Comparison of ENCODE assay signal across 30 cellular contexts in the genomic region with DNA sequence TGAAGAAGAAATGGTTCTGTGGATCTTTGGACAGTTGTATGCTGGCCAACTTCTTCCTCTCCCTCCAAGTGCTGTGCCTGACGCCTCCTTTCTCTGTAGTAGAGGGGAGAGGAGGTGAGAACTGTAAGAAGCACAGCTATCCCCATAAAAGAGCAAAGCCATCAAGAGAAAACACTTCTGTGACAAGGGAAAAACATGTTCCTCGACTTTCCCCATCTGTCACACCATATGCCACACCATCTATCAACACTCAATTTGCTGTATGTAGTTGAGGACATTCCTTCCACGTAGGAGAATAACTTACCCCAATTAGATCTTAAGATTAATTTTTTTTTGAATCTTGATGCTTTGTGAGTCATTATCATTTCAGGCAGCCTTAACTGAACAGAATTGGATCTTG.
"Had no signal": no experiment of that assay in that cellular context is flagged by ENCODE, and none has a peak within 500 bp of the region (broad histone marks: within the 10 kb centered on the region; RNA-seq: fewer than 3 reads in every experiment).

No MANE protein-coding gene starts in this region.

- H3K27me3 Mint-ChIP-seq: activated CD4-positive, alpha-beta T cell treated with anti-CD3 and anti-CD28 coated beads, Interleukin-2, amount 10 ng/mL, durations not matched to agents 7 days and 5 days; activated CD8-positive, alpha-beta memory T cell treated with anti-CD3 and anti-CD28 coated beads, Interleukin-2, amount 10 ng/mL, durations not matched to agents 7 days and 5 days; activated CD8-positive, alpha-beta T cell treated with anti-CD3 and anti-CD28 coated beads for 36 hours; type B pancreatic cell had no signal

- H3K27ac Mint-ChIP-seq: activated CD4-positive, alpha-beta T cell treated with anti-CD3 and anti-CD28 coated beads, Interleukin-2, amount 10 ng/mL, durations not matched to agents 7 days and 5 days; activated CD8-positive, alpha-beta memory T cell treated with anti-CD3 and anti-CD28 coated beads, Interleukin-2, amount 10 ng/mL, durations not matched to agents 7 days and 5 days; activated CD8-positive, alpha-beta T cell treated with anti-CD3 and anti-CD28 coated beads for 36 hours; activated T-helper 1 cell treated with anti-CD3 and anti-CD28 coated beads, Interleukin-12 subunit alpha, Interleukin-12 subunit beta, Interleukin-2, Interleukin-4 antibody, amounts not matched to agents 30 ng/mL and 10 ng/mL and 1 ng/mL, durations not matched to agents 14 hours and 24 hours and 36 hours; immature natural killer cell; natural killer cell; type B pancreatic cell had no signal

- H3K36me3 ChIP-seq: cardiac muscle cell, left lung, ovary, prostate gland, spleen, thoracic aorta, vagina had no signal

- FAIRE-seq: colon, endothelial cell of umbilical vein had no signal

- DNase-seq: activated CD4-positive, alpha-beta T cell treated with anti-CD3 and anti-CD28 coated beads, Interleukin-2, amount 10 ng/mL, durations not matched to agents 7 days and 5 days; activated CD4-positive, CD25-positive, alpha-beta regulatory T cell treated with anti-CD3 and anti-CD28 coated beads, Interleukin-2, amount 50 U/mL, for 72 hours; activated CD8-positive, alpha-beta memory T cell treated with anti-CD3 and anti-CD28 coated beads, Interleukin-2, amount 10 ng/mL, durations not matched to agents 7 days and 5 days; activated CD8-positive, alpha-beta T cell treated with anti-CD3 and anti-CD28 coated beads for 36 hours; activated gamma-delta T cell; activated naive CD4-positive, alpha-beta T cell treated with anti-CD3 and anti-CD28 coated beads, Interleukin-2, amount 50 U/mL, for 16 hours; activated T-cell treated with anti-CD3 and anti-CD28 coated beads for 4 hours; body of pancreas; effector memory CD4-positive, alpha-beta T cell; foreskin melanocyte; immature natural killer cell; kidney glomerular epithelial cell; left lung; natural killer cell; ovary; spleen; stimulated activated CD4-positive, alpha-beta T cell treated with anti-CD3 and anti-CD28 coated beads, Interleukin-4, amount 100 ng/mL, for 1 hour; stimulated activated naive CD4-positive, alpha-beta T cell had no signal

- H3K4me3 ChIP-seq: body of pancreas, cardiac muscle cell, hepatocyte, left lung, lung, ovary, prostate gland, spleen, thoracic aorta, vagina had no signal

- H3K4me1 ChIP-seq: body of pancreas, left lung, prostate gland, spleen, vagina had no signal

- H3K36me3 Mint-ChIP-seq: immature natural killer cell, natural killer cell, type B pancreatic cell had no signal

- H3K4me1 Mint-ChIP-seq: activated CD4-positive, alpha-beta T cell treated with anti-CD3 and anti-CD28 coated beads, Interleukin-2, amount 10 ng/mL, durations not matched to agents 7 days and 5 days; activated CD8-positive, alpha-beta memory T cell treated with anti-CD3 and anti-CD28 coated beads, Interleukin-2, amount 10 ng/mL, durations not matched to agents 7 days and 5 days; immature natural killer cell; natural killer cell had no signal

- H3K27me3 ChIP-seq: body of pancreas, cardiac muscle cell, hepatocyte, left lung, ovary, spleen, vagina had no signal

- H3K9me3 ChIP-seq: ovary, prostate gland, thoracic aorta, vagina had no signal

- ATAC-seq: activated CD8-positive, alpha-beta memory T cell treated with anti-CD3 and anti-CD28 coated beads, Interleukin-2, amount 10 ng/mL, durations not matched to agents 7 days and 5 days; activated CD8-positive, alpha-beta T cell treated with anti-CD3 and anti-CD28 coated beads for 36 hours; body of pancreas; esophagus mucosa; left lung; natural killer cell had no signal

- H3K27ac ChIP-seq: body of pancreas, cardiac muscle cell, hepatocyte, left lung, ovary, prostate gland, spleen, thoracic aorta, vagina, VCaP had no signal

- H3K4me3 Mint-ChIP-seq: activated CD4-positive, alpha-beta T cell treated with anti-CD3 and anti-CD28 coated beads, Interleukin-2, amount 10 ng/mL, durations not matched to agents 7 days and 5 days; activated CD8-positive, alpha-beta memory T cell treated with anti-CD3 and anti-CD28 coated beads, Interleukin-2, amount 10 ng/mL, durations not matched to agents 7 days and 5 days; activated CD8-positive, alpha-beta T cell treated with anti-CD3 and anti-CD28 coated beads for 36 hours; activated T-helper 1 cell treated with anti-CD3 and anti-CD28 coated beads, Interleukin-12 subunit alpha, Interleukin-12 subunit beta, Interleukin-2, Interleukin-4 antibody, amounts not matched to agents 30 ng/mL and 10 ng/mL and 1 ng/mL, durations not matched to agents 14 hours and 24 hours and 36 hours; immature natural killer cell; natural killer cell; type B pancreatic cell had no signal
